In genomic region chr5:1235838-1236237, GRCh38 we compare ENCODE assay signal across 35 cellular contexts. TPM values are rescaled to one million over a fixed set of nuclear protein-coding genes. Genes with fewer than 3 reads are reported as not detected.
"Had no signal": no experiment of that assay in that cellular context is flagged by ENCODE, and none has a peak within 500 bp of the region (broad histone marks: within the 10 kb centered on the region; RNA-seq: fewer than 3 reads in every experiment).

No MANE protein-coding gene starts in this region.

- H3K36me3 ChIP-seq: MG63 had no signal

- DNase-seq: Kasumi-1, MG63, MM.1S, NCI-H1048, NCI-H1092, NCI-H1092 treated with DMSO at 0.1 percent for 48 hours, NCI-H1105, NCI-H1105 treated with DMSO at 0.1 percent for 48 hours, NCI-H1417, NCI-H1417 treated with DMSO at 0.1 percent for 48 hours, NCI-H1436, NCI-H1436 treated with DMSO at 0.1 percent for 48 hours, NCI-H146, NCI-H1694, NCI-H187, NCI-H187 treated with DMSO at 0.1 percent for 48 hours, NCI-H1930, NCI-H2029, NCI-H2029 treated with DMSO at 0.1 percent for 48 hours, NCI-H2081, NCI-H2081 treated with DMSO at 0.1 percent for 48 hours, NCI-H2107, NCI-H2171, NCI-H2171 treated with DMSO at 0.1 percent for 48 hours, NCI-H2227 treated with DMSO at 0.1 percent for 48 hours, NCI-H226, NCI-H345, NCI-H446, NCI-H446 treated with DMSO at 0.1 percent for 48 hours, NCI-H510A, NCI-H510A treated with DMSO at 0.1 percent for 48 hours had no signal

- H3K4me3 ChIP-seq: MG63 had no signal

RNA-seq across cellular contexts. Expression of gene SLC6A18, which starts 10.7 kb away (rescaled TPM):
- total RNA-seq: LHCN-M2, M059J, MCF 10A, NCI-H460 had no signal

RNA-seq across cellular contexts. Expression of gene SLC6A19, which starts 34.4 kb away (rescaled TPM):
- total RNA-seq: LHCN-M2, M059J, MCF 10A, NCI-H460 had no signal
